Comparison of ENCODE assay signal across 22 cellular contexts in the genomic region with DNA sequence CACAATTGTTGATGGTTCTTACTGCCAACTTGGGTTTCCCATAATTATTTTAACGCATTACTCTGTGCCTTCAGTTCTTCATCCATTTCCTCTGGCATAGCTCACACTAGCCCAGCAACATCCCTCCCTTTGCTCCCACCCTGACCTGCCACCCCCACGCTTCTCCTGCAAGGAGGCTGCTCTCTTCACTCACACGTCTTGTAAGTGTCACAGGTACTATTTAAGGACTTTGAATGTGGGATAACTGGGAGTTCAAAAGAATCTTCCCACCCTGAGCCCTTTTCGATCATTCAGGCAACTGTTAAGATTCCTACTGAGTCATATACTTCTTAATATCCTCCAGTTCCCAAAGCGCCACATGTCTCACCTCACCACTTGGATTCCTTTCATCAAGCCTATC.
A peak's percentile ranks its signal among the peaks of the same experiment; 100 is the strongest.
DNase-seq lines count a peak whose midpoint lies in the region; ATAC-seq lines count a peak whose summit lies in the region.
"Had no signal": no experiment of that assay in that cellular context is flagged by ENCODE, and none has a peak within 500 bp of the region (broad histone marks: within the 10 kb centered on the region; RNA-seq: fewer than 3 reads in every experiment).

No MANE protein-coding gene starts in this region.

- no peak overlapping the region for H3K4me3 Mint-ChIP-seq in effector memory CD8-positive, alpha-beta T cell
- H3K4me3 Mint-ChIP-seq: CD14-positive monocyte; CD4-positive, alpha-beta memory T cell; CD4-positive, CD25-positive, alpha-beta regulatory T cell; CD8-positive, alpha-beta memory T cell had no signal

- ATAC-seq in GM21447 (IDR thresholded peaks at IDR 0.05; ENCODE audit: unreplicated experiment) = no peak
- ATAC-seq in HG02885 (IDR thresholded peaks at IDR 0.05; ENCODE audit: poor library complexity, unreplicated experiment) = no peak
- no peak for ATAC-seq in effector memory CD8-positive, alpha-beta T cell (replicated peaks)
- ATAC-seq: GM12878 had no signal

- no peaks in the 10 kb centered on the region for H3K9me3 Mint-ChIP-seq in effector memory CD8-positive, alpha-beta T cell
- H3K9me3 Mint-ChIP-seq: CD4-positive, alpha-beta memory T cell; CD4-positive, CD25-positive, alpha-beta regulatory T cell had no signal

- no peak overlapping the region for H3K27ac Mint-ChIP-seq in effector memory CD8-positive, alpha-beta T cell
- H3K27ac Mint-ChIP-seq: CD14-positive monocyte; CD4-positive, CD25-positive, alpha-beta regulatory T cell had no signal

- peaks cover 52 to 82% of the 10 kb centered on the region in 2 donors for H3K27me3 Mint-ChIP-seq in effector memory CD8-positive, alpha-beta T cell

- DNase-seq in head of caudate nucleus (peak in 30 of 42 donors; percentile 29 to 85 (median 52)), putamen (ENCODE audit: low spot score) (peak; percentile 60)
- DNase-seq in effector memory CD8-positive, alpha-beta T cell = no peak
- DNase-seq: 8988T; ACHN; BE2C; C1 segment of cervical spinal cord; CD4-positive, alpha-beta memory T cell; CD4-positive, CD25-positive, alpha-beta regulatory T cell; CD8-positive, alpha-beta memory T cell; COR-L47; DMS 273 treated with DMSO at 0.1 percent for 48 hours; DMS153; DMS53; DMS79; DND-41; EL; GDM1 had no signal

- no peaks in the 10 kb centered on the region for H3K4me1 Mint-ChIP-seq in effector memory CD8-positive, alpha-beta T cell (ENCODE audit: low read depth in 2 of 2)
- H3K4me1 Mint-ChIP-seq: CD4-positive, alpha-beta memory T cell; CD4-positive, CD25-positive, alpha-beta regulatory T cell; CD8-positive, alpha-beta memory T cell had no signal

- intact Hi-C loops in head of caudate nucleus (cut with DNase I) = no loop called here

- no peaks in the 10 kb centered on the region for H3K36me3 Mint-ChIP-seq in effector memory CD8-positive, alpha-beta T cell (ENCODE audit: insufficient read depth)
- H3K36me3 Mint-ChIP-seq: CD14-positive monocyte; CD4-positive, alpha-beta memory T cell; CD4-positive, CD25-positive, alpha-beta regulatory T cell; CD8-positive, alpha-beta memory T cell had no signal

Comparison
In these comparisons a context has a peak if more than half of its experiments do, and no peak if none do; other contexts are left out.
1. DNase-seq: peak in head of caudate nucleus (30 of 42) and putamen (single experiment); none in effector memory CD8-positive, alpha-beta T cell (0 of 3).